Comparison of ENCODE assay signal across 19 cellular contexts in the genomic region with DNA sequence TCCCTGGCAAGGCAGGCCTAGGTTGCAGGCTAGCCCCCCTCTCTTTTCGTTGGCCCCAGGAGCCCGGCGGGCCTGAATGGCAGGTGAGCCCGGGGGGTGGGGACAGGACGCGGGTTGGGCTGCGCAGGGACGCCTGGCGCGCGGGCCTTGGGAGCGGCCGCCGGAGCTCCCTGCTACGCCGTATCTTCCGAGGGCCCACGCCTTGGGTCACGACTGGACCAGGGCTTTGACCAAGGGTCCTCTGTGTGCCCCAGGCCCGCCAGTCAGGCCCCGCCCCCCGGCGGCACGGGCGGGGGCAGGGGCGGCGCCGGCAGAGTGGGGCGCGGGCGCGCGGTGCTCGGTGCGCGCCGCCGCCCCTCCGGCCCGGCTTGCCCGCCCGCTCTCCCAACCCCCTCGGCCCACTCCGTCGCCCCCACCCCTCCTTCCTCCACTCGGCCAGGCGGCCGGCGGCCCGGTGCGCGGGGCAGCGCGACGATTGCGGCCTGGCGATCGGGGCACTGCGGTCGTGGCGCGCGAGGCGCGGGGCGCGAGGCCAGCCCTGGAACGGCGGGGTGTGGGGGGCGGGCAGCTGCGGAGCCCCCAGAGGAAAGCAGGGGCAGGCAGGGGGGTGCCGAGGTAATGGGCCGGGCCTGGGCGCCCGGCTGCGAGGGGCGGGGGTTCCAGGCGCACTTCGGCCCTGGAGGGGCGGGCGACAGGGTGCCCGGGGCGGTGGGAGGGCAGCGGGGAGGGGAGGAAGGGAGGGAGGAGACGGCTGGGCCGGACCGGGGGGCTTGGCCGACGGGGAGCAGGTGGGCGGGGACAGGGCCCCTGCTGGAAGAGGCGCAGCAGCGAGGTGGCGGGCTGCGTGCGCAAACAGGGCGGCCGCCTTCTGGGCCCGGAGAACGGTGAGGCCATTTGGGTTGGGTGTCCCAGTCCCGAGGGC. TPM values are rescaled to one million over a fixed set of nuclear protein-coding genes. Genes with fewer than 3 reads are reported as not detected.
DNase-seq lines count a peak whose midpoint lies in the region; ATAC-seq and TF ChIP-seq lines count a peak whose summit lies in the region.
"Had no signal": no experiment of that assay in that cellular context is flagged by ENCODE, and none has a peak within 500 bp of the region (broad histone marks: within the 10 kb centered on the region; RNA-seq: fewer than 3 reads in every experiment).

Gene PRRG3, plus strand, starts transcription at position 798 of the 922 bp plus-strand sequence. CDS start 3,357 bp downstream, outside the sequence.

- POLR2A ChIA-PET in WTC11 (lab: Charles Lee) = interaction anchor here (0.9 kb wide), 1 partner anchor 19 kb away, joined by 3 read pairs; no protein-coding TSS in a partner anchor

- peaks cover 9% of the 10 kb centered on the region; the same call in 1 of the 2 replicates for H3K27me3 ChIP-seq in H7 (ENCODE audit: control insufficient read depth, insufficient read depth, low read length)
- peaks cover 26% of the 10 kb centered on the region for H3K27me3 ChIP-seq in iPS-20b (ENCODE audit: insufficient read depth, low read length)
- H3K27me3 ChIP-seq: foreskin keratinocyte had no signal

- H3K4me3 Mint-ChIP-seq in WTC11 (peak within 1 kb of the TSS; percentile 77), immature natural killer cell (no peak within 1 kb of the TSS)
- H3K4me3 Mint-ChIP-seq: activated B cell treated with CpG ODN at 0.5 μM for 24 hours; activated CD8-positive, alpha-beta memory T cell treated with anti-CD3 and anti-CD28 coated beads, Interleukin-2, amount 10 ng/mL, durations not matched to agents 7 days and 5 days had no signal

- CTCF ChIA-PET in WTC11 (lab: Charles Lee) = no interaction called here

- H3K9me3 ChIP-seq in iPS-20b (ENCODE audit: insufficient read depth, low read depth, low read length) = no peaks in the 10 kb centered on the region
- H3K9me3 ChIP-seq: neutrophil had no signal

- no peak for TF ChIP-seq CTCF in WTC11 (IDR thresholded peaks at IDR 0.05)

- peak; percentile 74 for ATAC-seq in WTC11
- ATAC-seq: activated CD8-positive, alpha-beta memory T cell treated with anti-CD3 and anti-CD28 coated beads, Interleukin-2, amount 10 ng/mL, durations not matched to agents 7 days and 5 days; foreskin keratinocyte; left lobe of liver had no signal

- H3K27me3 Mint-ChIP-seq in WTC11 (ENCODE audit: low read depth) = peaks cover 13% of the 10 kb centered on the region
- H3K27me3 Mint-ChIP-seq in immature natural killer cell (ENCODE audit: low read depth in 3 of 3) = peaks cover 0 to 4% (median 0%) of the 10 kb centered on the region in 3 donors

- H3K4me1 ChIP-seq in iPS-20b (ENCODE audit: insufficient read depth, low read length) = peaks cover 3% of the 10 kb centered on the region; the same call in 1 of the 2 replicates
- H3K4me1 ChIP-seq: BLaER1 treated with 17β-estradiol and CSF1 and Interleukin-3, amounts not matched to agents 10 nM and 100 nM; foreskin keratinocyte had no signal

- H3K9me3 Mint-ChIP-seq in WTC11 (no peaks in the 10 kb centered on the region), immature natural killer cell (no peaks in the 10 kb centered on the region)
- H3K9me3 Mint-ChIP-seq: activated B cell treated with CpG ODN at 0.5 μM for 24 hours had no signal

- H3K36me3 ChIP-seq in H7 (replicated peaks; ENCODE audit: control insufficient read depth, insufficient read depth, low read length) (no peaks in the 10 kb centered on the region), iPS-20b (ENCODE audit: insufficient read depth, low read depth, low read length) (no peaks in the 10 kb centered on the region)
- H3K36me3 ChIP-seq: BLaER1 treated with 17β-estradiol and CSF1 and Interleukin-3, amounts not matched to agents 10 nM and 100 nM; neutrophil had no signal

- 0 out of 2 replicates have a peak, but pooled peaks cover 2% of the 10 kb centered on the region for H3K36me3 Mint-ChIP-seq in WTC11
- H3K36me3 Mint-ChIP-seq in immature natural killer cell = no peaks in the 10 kb centered on the region
- H3K36me3 Mint-ChIP-seq: activated CD8-positive, alpha-beta memory T cell treated with anti-CD3 and anti-CD28 coated beads, Interleukin-2, amount 10 ng/mL, durations not matched to agents 7 days and 5 days had no signal

- DNase-seq in H7 (peak; percentile 89), WTC11 (ENCODE audit: low spot score) (peak; percentile 30), retina (peak; percentile 44), immature natural killer cell (no peak), epidermal melanocyte (ENCODE audit: insufficient read length, low spot score) (no peak), RKO (ENCODE audit: low spot score) (no peak)
- DNase-seq: activated B cell treated with CpG ODN at 0.5 μM for 24 hours; activated CD8-positive, alpha-beta memory T cell treated with anti-CD3 and anti-CD28 coated beads, Interleukin-2, amount 10 ng/mL, durations not matched to agents 7 days and 5 days; DMS53; effector memory CD4-positive, alpha-beta T cell; foreskin keratinocyte; KG1; PC-9; small intestine had no signal

- no peak within 1 kb of the TSS for H3K9ac ChIP-seq in iPS-20b (ENCODE audit: low read depth, low read length)
- H3K9ac ChIP-seq: BLaER1 treated with 17β-estradiol and CSF1 and Interleukin-3, amounts not matched to agents 10 nM and 100 nM had no signal

- H3K27ac Mint-ChIP-seq in WTC11 = no peak within 1 kb of the TSS
- no peak within 1 kb of the TSS for H3K27ac Mint-ChIP-seq in immature natural killer cell
- H3K27ac Mint-ChIP-seq: activated B cell treated with CpG ODN at 0.5 μM for 24 hours; activated CD8-positive, alpha-beta memory T cell treated with anti-CD3 and anti-CD28 coated beads, Interleukin-2, amount 10 ng/mL, durations not matched to agents 7 days and 5 days had no signal

- H3K4me3 ChIP-seq in H7 (ENCODE audit: insufficient read depth, low read depth, low read length) (peak within 1 kb of the TSS; percentile 45), iPS-20b (ENCODE audit: low read length) (peak within 1 kb of the TSS; percentile 62)
- H3K4me3 ChIP-seq: BLaER1 treated with 17β-estradiol and CSF1 and Interleukin-3, amounts not matched to agents 10 nM and 100 nM; PC-9 had no signal

- H3K27ac ChIP-seq in iPS-20b (ENCODE audit: low read length) = no peak within 1 kb of the TSS
- H3K27ac ChIP-seq: BLaER1 treated with 17β-estradiol and CSF1 and Interleukin-3, amounts not matched to agents 10 nM and 100 nM; foreskin keratinocyte; neutrophil; PC-9 had no signal

- H3K4me1 Mint-ChIP-seq in WTC11 (peaks cover 14% of the 10 kb centered on the region), immature natural killer cell (no peaks in the 10 kb centered on the region)
- H3K4me1 Mint-ChIP-seq: activated B cell treated with CpG ODN at 0.5 μM for 24 hours; activated CD8-positive, alpha-beta memory T cell treated with anti-CD3 and anti-CD28 coated beads, Interleukin-2, amount 10 ng/mL, durations not matched to agents 7 days and 5 days had no signal

TF ChIP-seq in WTC11, 78 proteins besides CTCF, POLR2A, EP300 and RAD21:
- TF ChIP-seq, protein P1, sequence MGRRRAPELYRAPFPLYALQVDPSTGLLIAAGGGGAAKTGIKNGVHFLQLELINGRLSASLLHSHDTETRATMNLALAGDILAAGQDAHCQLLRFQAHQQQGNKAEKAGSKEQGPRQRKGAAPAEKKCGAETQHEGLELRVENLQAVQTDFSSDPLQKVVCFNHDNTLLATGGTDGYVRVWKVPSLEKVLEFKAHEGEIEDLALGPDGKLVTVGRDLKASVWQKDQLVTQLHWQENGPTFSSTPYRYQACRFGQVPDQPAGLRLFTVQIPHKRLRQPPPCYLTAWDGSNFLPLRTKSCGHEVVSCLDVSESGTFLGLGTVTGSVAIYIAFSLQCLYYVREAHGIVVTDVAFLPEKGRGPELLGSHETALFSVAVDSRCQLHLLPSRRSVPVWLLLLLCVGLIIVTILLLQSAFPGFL (CRISPR knock-in tag; IDR thresholded peaks at IDR 0.05; ENCODE audit: borderline replicate concordance) = no peak
- TF ChIP-seq ZNF232 (CRISPR knock-in tag; IDR thresholded peaks at IDR 0.05) (no peak), MAX (CRISPR knock-in tag; IDR thresholded peaks at IDR 0.05) (0 out of 2 replicates have a peak, but pooled peaks have one; percentile 20), CREB1 (CRISPR knock-in tag; IDR thresholded peaks at IDR 0.05) (no peak), ELF4 (CRISPR knock-in tag; IDR thresholded peaks at IDR 0.05; ENCODE audit: low read depth) (no peak), ZNF138 (CRISPR knock-in tag; conservative IDR thresholded peaks at IDR 0.05) (no peak)
- TF ChIP-seq, protein P2, sequence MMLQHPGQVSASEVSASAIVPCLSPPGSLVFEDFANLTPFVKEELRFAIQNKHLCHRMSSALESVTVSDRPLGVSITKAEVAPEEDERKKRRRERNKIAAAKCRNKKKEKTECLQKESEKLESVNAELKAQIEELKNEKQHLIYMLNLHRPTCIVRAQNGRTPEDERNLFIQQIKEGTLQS (CRISPR knock-in tag; conservative IDR thresholded peaks at IDR 0.05) = no peak

RNA-seq across cellular contexts. Expression of gene PRRG3, which starts in this region (rescaled TPM):
- 0.76 and 2.9 TPM in 2 replicates for total RNA-seq in H7 (2014; rRNA removed; shearing (Covaris generic))
- total RNA-seq in WTC11 (2021) = 5.1 to 9.8 TPM (median 7.1 TPM) in 3 replicates
- polyA plus RNA-seq in immature natural killer cell = not detected
- total RNA-seq: activated B cell treated with CpG ODN at 0.5 μM for 24 hours; activated CD8-positive, alpha-beta memory T cell treated with anti-CD3 and anti-CD28 coated beads, Interleukin-2, amount 10 ng/mL, durations not matched to agents 7 days and 5 days; foreskin keratinocyte; NCI-H460; PC-9 had no signal
- polyA plus RNA-seq: foreskin keratinocyte had no signal

Comparison
In these comparisons a context has a peak if more than half of its experiments do, and no peak if none do; other contexts are left out.
1. DNase-seq: peak in H7 (single experiment), WTC11 (single experiment) and retina (single experiment); none in immature natural killer cell (0 of 3), epidermal melanocyte (single experiment) and RKO (single experiment).